28 cellular contexts compared by ENCODE assay signal in the genomic region with DNA sequence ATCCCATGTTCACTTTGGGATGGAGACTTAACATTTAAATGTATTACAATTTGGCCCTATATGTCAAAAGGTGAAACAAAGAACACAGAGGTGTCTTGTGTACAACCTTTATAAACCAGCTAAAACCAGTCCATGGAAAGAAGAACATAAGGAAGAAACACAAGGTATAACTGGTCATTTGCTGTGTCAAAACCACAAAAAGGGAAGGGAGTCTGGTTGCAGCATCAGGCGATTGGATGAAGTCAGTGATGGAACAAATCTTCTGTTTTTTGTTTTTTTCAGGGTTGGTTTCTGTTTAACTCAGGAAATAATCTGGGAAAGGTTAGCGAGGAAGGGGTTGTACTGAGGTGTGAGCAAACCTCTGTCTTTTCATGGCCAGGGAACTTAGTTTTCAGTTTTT.
"Had no signal": no experiment of that assay in that cellular context is flagged by ENCODE, and none has a peak within 500 bp of the region (broad histone marks: within the 10 kb centered on the region; RNA-seq: fewer than 3 reads in every experiment).

No MANE protein-coding gene starts in this region.

- H3K27me3 ChIP-seq: esophagus squamous epithelium, neural progenitor cell, right atrium auricular region, testis, tibial artery had no signal

- H3K27me3 Mint-ChIP-seq: stimulated activated memory B cell treated with anti-CD40 and anti-IgM and Interleukin-4, amounts not matched to agents 10 μg/mL and 1 μg/mL and 100 μg/mL, for 72 hours; type B pancreatic cell had no signal

- H3K4me1 Mint-ChIP-seq: mesothelial cell of epicardium; nephron; neural progenitor cell; stimulated activated memory B cell treated with anti-CD40 and anti-IgM and Interleukin-4, amounts not matched to agents 10 μg/mL and 1 μg/mL and 100 μg/mL, for 72 hours had no signal

- H3K9me3 ChIP-seq: esophagus squamous epithelium, heart right ventricle, left lung, mucosa of descending colon, prostate gland, testis, tibial artery had no signal

- H3K36me3 ChIP-seq: esophagus squamous epithelium, heart right ventricle, left lung, neural progenitor cell, prostate gland, right atrium auricular region, tibial artery had no signal

- H3K36me3 Mint-ChIP-seq: mesothelial cell of epicardium; naive thymus-derived CD4-positive, alpha-beta T cell; neural progenitor cell; type B pancreatic cell had no signal

- H3K27ac Mint-ChIP-seq: effector memory CD8-positive, alpha-beta T cell; mesothelial cell of epicardium; naive thymus-derived CD4-positive, alpha-beta T cell; nephron; neural progenitor cell; stimulated activated memory B cell treated with anti-CD40 and anti-IgM and Interleukin-4, amounts not matched to agents 10 μg/mL and 1 μg/mL and 100 μg/mL, for 72 hours; type B pancreatic cell had no signal

- DNase-seq: dermis blood vessel endothelial cell; effector memory CD8-positive, alpha-beta T cell; erythroblast; esophagus squamous epithelium; foreskin melanocyte; glutamatergic neuron; heart right ventricle; hippocampal formation; left cardiac atrium; left lung; mesenchymal stem cell; mucosa of descending colon; naive thymus-derived CD4-positive, alpha-beta T cell; nucleus accumbens; stimulated activated CD4-positive, alpha-beta T cell treated with anti-CD3 and anti-CD28 coated beads, Interleukin-4, amount 100 ng/mL, for 4 hours; stimulated activated naive CD8-positive, alpha-beta T cell treated with anti-CD3 and anti-CD28 coated beads, Interleukin-15, Interleukin-2, amounts not matched to agents 100 U/mL and 50 U/mL, for 24 hours; substantia nigra; testis; tibial artery had no signal

- H3K27ac ChIP-seq: coronary artery, esophagus squamous epithelium, heart right ventricle, left lung, neural progenitor cell, prostate gland, right atrium auricular region, testis, tibial artery had no signal

- H3K4me3 Mint-ChIP-seq: effector memory CD8-positive, alpha-beta T cell; mesothelial cell of epicardium; naive thymus-derived CD4-positive, alpha-beta T cell; nephron; neural progenitor cell; stimulated activated memory B cell treated with anti-CD40 and anti-IgM and Interleukin-4, amounts not matched to agents 10 μg/mL and 1 μg/mL and 100 μg/mL, for 72 hours; type B pancreatic cell had no signal

- ATAC-seq: effector memory CD8-positive, alpha-beta T cell; heart right ventricle; left cardiac atrium; left lung; mucosa of descending colon; naive thymus-derived CD4-positive, alpha-beta T cell; sciatic nerve; stimulated activated memory B cell treated with anti-CD40 and anti-IgM and Interleukin-4, amounts not matched to agents 10 μg/mL and 1 μg/mL and 100 μg/mL, for 72 hours; stimulated activated naive CD8-positive, alpha-beta T cell treated with anti-CD3 and anti-CD28 coated beads, Interleukin-15, Interleukin-2, amounts not matched to agents 100 U/mL and 50 U/mL, for 24 hours had no signal

- H3K4me1 ChIP-seq: esophagus squamous epithelium, heart right ventricle, left lung, neural progenitor cell, prostate gland, right atrium auricular region, testis had no signal

- H3K9me3 Mint-ChIP-seq: effector memory CD8-positive, alpha-beta T cell; type B pancreatic cell had no signal

- H3K4me3 ChIP-seq: coronary artery, esophagus squamous epithelium, heart right ventricle, left lung, mucosa of descending colon, neural progenitor cell, prostate gland, right atrium auricular region, testis, tibial artery had no signal
